8 cellular contexts compared by ENCODE assay signal in the genomic region with DNA sequence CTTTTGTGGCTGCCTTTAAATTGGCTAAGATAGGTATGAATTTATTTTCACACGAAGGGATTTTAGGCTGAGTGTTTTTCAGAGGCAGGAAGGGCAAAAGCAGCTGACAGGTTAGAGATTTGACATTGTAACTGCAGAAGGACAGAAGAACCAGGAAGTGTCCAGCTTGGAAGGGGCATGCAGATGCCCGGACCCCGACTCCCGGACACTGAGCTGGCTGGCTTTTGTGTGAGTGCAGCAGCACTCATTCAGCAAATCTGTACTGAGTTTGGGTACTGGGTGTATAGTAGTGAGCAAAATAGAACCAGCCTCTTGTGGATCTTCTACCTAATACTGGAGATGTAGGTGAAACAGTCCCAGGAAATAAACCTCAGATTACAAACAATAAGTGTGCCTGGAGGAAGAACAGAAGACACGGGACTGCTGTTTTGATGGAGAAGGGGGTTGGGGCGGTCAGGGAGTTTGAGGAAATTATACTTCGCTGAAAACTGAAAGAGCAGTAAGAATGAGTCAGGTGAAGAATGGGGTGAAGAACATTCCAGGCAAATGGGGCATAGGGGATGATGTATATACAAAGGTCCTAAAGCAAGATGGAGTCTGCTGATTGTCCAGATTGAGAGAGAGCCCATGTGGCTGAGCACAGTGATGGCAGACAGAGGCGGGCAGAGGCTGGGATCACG.
DNase-seq lines count a peak whose midpoint lies in the region; ATAC-seq and TF ChIP-seq lines count a peak whose summit lies in the region.

No MANE protein-coding gene starts in this region.

- TF ChIP-seq CTCF in AG04450 (IDR thresholded peaks at IDR 0.05; ENCODE audit: low read depth, low read length), result no peak

- H3K9me3 ChIP-seq in AG04450 (ENCODE audit: control insufficient read depth, insufficient read depth, low read length) (no peaks in the 10 kb centered on the region), duodenal mucosa (ENCODE audit: control insufficient read depth in 1 of 2, low read length in 2 of 2) (no peaks in the 10 kb centered on the region), neuron (ENCODE audit: low read length) (no peaks in the 10 kb centered on the region)

- CTCF ChIA-PET in AG04450 (lab: Charles Lee), result interaction anchor here (1.0 to 10.4 kb wide), 4 partner anchors 37 to 117 kb away, joined by 4 to 184 read pairs (median 6); no protein-coding TSS in a partner anchor

- H3K36me3 ChIP-seq in duodenal mucosa (ENCODE audit: control insufficient read depth in 1 of 2, insufficient read depth in 2 of 2, low read length in 2 of 2), result peaks cover 0 to 4% of the 10 kb centered on the region in 2 donors
- no peaks in the 10 kb centered on the region for H3K36me3 ChIP-seq in neuron (ENCODE audit: insufficient read depth, low read length)

- H3K27me3 ChIP-seq in AG04450 (ENCODE audit: control insufficient read depth, insufficient read depth, low read length) (no peaks in the 10 kb centered on the region), duodenal mucosa (ENCODE audit: control insufficient read depth in 1 of 2, insufficient read depth in 2 of 2, low read length in 2 of 2) (no peaks in the 10 kb centered on the region), neuron (ENCODE audit: insufficient read depth, low read length) (no peaks in the 10 kb centered on the region)

- DNase-seq in AG04450 (ENCODE audit: low read depth, low spot score), result no peak
- DNase-seq in NCI-H2196 (lab: John Stamatoyannopoulos, UW; ENCODE audit: unreplicated experiment), result no peak
- DNase-seq in SKM-1 (lab: John Stamatoyannopoulos, UW; ENCODE audit: unreplicated experiment), result no peak

- peak overlapping the region; percentile 55 for H3K4me3 ChIP-seq in AG04450 (ENCODE audit: low read depth, low read length)
- H3K4me3 ChIP-seq in duodenal mucosa (ENCODE audit: low read depth in 1 of 2, low read length in 2 of 2), result peak overlapping the region; percentile 64 to 77
- H3K4me3 ChIP-seq in neuron (ENCODE audit: low read length), result peak overlapping the region; percentile 43

- H3K27ac ChIP-seq in AG04450 (ENCODE audit: low read depth, low read length), result no peak overlapping the region
- H3K27ac ChIP-seq in duodenal mucosa (ENCODE audit: low read depth, low read length), result no peak overlapping the region

- peak overlapping the region; percentile 79 for H2AFZ ChIP-seq in neuron (ENCODE audit: low read depth, low read length)

- H3K9ac ChIP-seq in duodenal mucosa (ENCODE audit: low read depth in 1 of 2, low read length in 2 of 2), result peak overlapping the region; percentile 67 to 79

- POLR2A ChIA-PET in AG04450 (lab: Yijun Ruan, JAX), result interaction anchor here (1.9 kb wide), 1 partner anchor 79 kb away, joined by 6 read pairs; no protein-coding TSS in a partner anchor

- ATAC-seq in HG03097 (IDR thresholded peaks at IDR 0.05; ENCODE audit: low FRiP score, unreplicated experiment), result peak; percentile 29
- ATAC-seq in GM21367 (IDR thresholded peaks at IDR 0.05; ENCODE audit: unreplicated experiment), result no peak
- no peak for ATAC-seq in HG03108 (IDR thresholded peaks at IDR 0.05; ENCODE audit: unreplicated experiment)

- H3K4me1 ChIP-seq in duodenal mucosa (ENCODE audit: control insufficient read depth in 1 of 2, insufficient read depth in 2 of 2, low read length in 2 of 2) (peaks cover 56 to 63% of the 10 kb centered on the region in 2 donors), neuron (ENCODE audit: insufficient read depth, low read length) (peaks cover 17% of the 10 kb centered on the region)
